1 cellular context compared by ENCODE assay signal in genomic region chr14:59013672-59014298, GRCh38.
TF ChIP-seq lines count a peak whose summit lies in the region.

No MANE protein-coding gene starts in this region.

TF ChIP-seq in HepG2, 621 proteins besides CTCF, POLR2A, EP300 and RAD21 (continued from another document and continues in another):
- no peak for TF ChIP-seq ZNF276 (CRISPR knock-in tag; IDR thresholded peaks at IDR 0.05; ENCODE audit: low read depth)
- peak in 1 of 2 experiments; percentile 60; a peak in 2 of 4 replicates for TF ChIP-seq ATF4 (CRISPR knock-in tag; IDR thresholded peaks at IDR 0.05)
- no peak for TF ChIP-seq HNRNPL (IDR thresholded peaks at IDR 0.05; ENCODE audit: low read depth, low read length)
- TF ChIP-seq BRD4 (CRISPR knock-in tag; IDR thresholded peaks at IDR 0.05): peak; percentile 30; the same call in 1 of the 2 replicates
- TF ChIP-seq CBFB (CRISPR knock-in tag; IDR thresholded peaks at IDR 0.05): no peak
- no peak for TF ChIP-seq KDM6A (CRISPR knock-in tag; IDR thresholded peaks at IDR 0.05; ENCODE audit: low read depth)
- TF ChIP-seq ZFP37 (CRISPR knock-in tag; IDR thresholded peaks at IDR 0.05; ENCODE audit: borderline replicate concordance): no peak
- TF ChIP-seq ZNF772 (CRISPR knock-in tag; IDR thresholded peaks at IDR 0.05): no peak
- TF ChIP-seq IRF9 (CRISPR knock-in tag; IDR thresholded peaks at IDR 0.05; ENCODE audit: borderline replicate concordance): no peak
- TF ChIP-seq EEA1 (CRISPR knock-in tag; IDR thresholded peaks at IDR 0.05; ENCODE audit: borderline replicate concordance): no peak
- no peak for TF ChIP-seq SMYD3 (CRISPR knock-in tag; IDR thresholded peaks at IDR 0.05)
- TF ChIP-seq ZNF569 (CRISPR knock-in tag; IDR thresholded peaks at IDR 0.05; ENCODE audit: borderline replicate concordance): no peak
- TF ChIP-seq HMG20B (CRISPR knock-in tag; conservative IDR thresholded peaks at IDR 0.05): peak; percentile 49; the same call in 1 of the 2 replicates
- no peak for TF ChIP-seq DMTF1 (CRISPR knock-in tag; IDR thresholded peaks at IDR 0.05)
- TF ChIP-seq POLR2AphosphoS5 (IDR thresholded peaks at IDR 0.05; ENCODE audit: low read depth, low read length): no peak
- no peak for TF ChIP-seq ZNF362 (CRISPR knock-in tag; IDR thresholded peaks at IDR 0.05; ENCODE audit: borderline replicate concordance)
- 0 out of 2 replicates have a peak, but pooled peaks have one; percentile 33 for TF ChIP-seq TP53 (CRISPR knock-in tag; conservative IDR thresholded peaks at IDR 0.05)
- no peak for TF ChIP-seq EHMT2 (IDR thresholded peaks at IDR 0.05; ENCODE audit: borderline replicate concordance, low read depth, low read length)
- peak in 1 of 2 experiments; percentile 70; a peak in 1 of 4 replicates for TF ChIP-seq KLF16 (CRISPR knock-in tag; IDR thresholded peaks at IDR 0.05)
- no peak for TF ChIP-seq ZBTB7B (CRISPR knock-in tag; IDR thresholded peaks at IDR 0.05)
- TF ChIP-seq ZNF75D (CRISPR knock-in tag; IDR thresholded peaks at IDR 0.05; ENCODE audit: borderline replicate concordance): no peak
- no peak; the same call in 1 of the 2 replicates for TF ChIP-seq ATM (IDR thresholded peaks at IDR 0.05; ENCODE audit: borderline replicate concordance)
- no peak for TF ChIP-seq ZNF253 (CRISPR knock-in tag; IDR thresholded peaks at IDR 0.05; ENCODE audit: borderline replicate concordance)
- no peak for TF ChIP-seq RBM39 (IDR thresholded peaks at IDR 0.05; ENCODE audit: low read depth, low read length, poor library complexity, severe bottlenecking)
- no peak for TF ChIP-seq PHF20 (CRISPR knock-in tag; IDR thresholded peaks at IDR 0.05)
- TF ChIP-seq ZNF790 (CRISPR knock-in tag; IDR thresholded peaks at IDR 0.05; ENCODE audit: borderline replicate concordance): no peak
- no peak for TF ChIP-seq UBTF (CRISPR knock-in tag; IDR thresholded peaks at IDR 0.05)
- peak; percentile 92 for TF ChIP-seq ZMYM3 (CRISPR knock-in tag; IDR thresholded peaks at IDR 0.05)
- TF ChIP-seq NR2F1 (CRISPR knock-in tag; IDR thresholded peaks at IDR 0.05): peak; percentile 49 to 50; a peak in 2 of 4 replicates
- peak; percentile 57 for TF ChIP-seq SAP130 (CRISPR knock-in tag; IDR thresholded peaks at IDR 0.05; ENCODE audit: low read depth)
- TF ChIP-seq FOXA1 (IDR thresholded peaks at IDR 0.05): no peak
- peak; percentile 96 for TF ChIP-seq FOXA1 (CRISPR knock-in tag; IDR thresholded peaks at IDR 0.05)
- TF ChIP-seq ZNF816 (CRISPR knock-in tag; IDR thresholded peaks at IDR 0.05; ENCODE audit: borderline replicate concordance): no peak
- no peak for TF ChIP-seq ZNF841 (CRISPR knock-in tag; IDR thresholded peaks at IDR 0.05; ENCODE audit: borderline replicate concordance)
- TF ChIP-seq ZNF629 (CRISPR knock-in tag; conservative IDR thresholded peaks at IDR 0.05): peak; percentile 98
- TF ChIP-seq ZNF280D (CRISPR knock-in tag; IDR thresholded peaks at IDR 0.05): peak; percentile 72; the same call in 1 of the 2 replicates
- TF ChIP-seq ARID3A (IDR thresholded peaks at IDR 0.05; ENCODE audit: low read depth, low read length): peak; percentile 39; the same call in 1 of the 2 replicates
- no peak for TF ChIP-seq MBNL3 (CRISPR knock-in tag; conservative IDR thresholded peaks at IDR 0.05)
- no peak for TF ChIP-seq GMEB1 (CRISPR knock-in tag; IDR thresholded peaks at IDR 0.05; ENCODE audit: borderline replicate concordance)
- TF ChIP-seq HMG20A (CRISPR knock-in tag; IDR thresholded peaks at IDR 0.05; ENCODE audit: borderline replicate concordance): peak; percentile 71
- no peak for TF ChIP-seq CCDC6 (CRISPR knock-in tag; IDR thresholded peaks at IDR 0.05)
- TF ChIP-seq DMAP1 (CRISPR knock-in tag; IDR thresholded peaks at IDR 0.05): peak; percentile 64
- TF ChIP-seq GATAD1 (CRISPR knock-in tag; IDR thresholded peaks at IDR 0.05): peak; percentile 35; the same call in 1 of the 2 replicates
- 0 out of 2 replicates have a peak, but pooled peaks have one; percentile 42 for TF ChIP-seq NFIC (IDR thresholded peaks at IDR 0.05; ENCODE audit: low read length)
- 0 out of 2 replicates have a peak, but pooled peaks have one; percentile 33 for TF ChIP-seq ZNF580 (CRISPR knock-in tag; IDR thresholded peaks at IDR 0.05; ENCODE audit: borderline replicate concordance, low read depth)
- peak; percentile 96; the same call in 1 of the 2 replicates for TF ChIP-seq KDM1A (CRISPR knock-in tag; IDR thresholded peaks at IDR 0.05)
